7 cellular contexts compared by ENCODE assay signal in the genomic region with DNA sequence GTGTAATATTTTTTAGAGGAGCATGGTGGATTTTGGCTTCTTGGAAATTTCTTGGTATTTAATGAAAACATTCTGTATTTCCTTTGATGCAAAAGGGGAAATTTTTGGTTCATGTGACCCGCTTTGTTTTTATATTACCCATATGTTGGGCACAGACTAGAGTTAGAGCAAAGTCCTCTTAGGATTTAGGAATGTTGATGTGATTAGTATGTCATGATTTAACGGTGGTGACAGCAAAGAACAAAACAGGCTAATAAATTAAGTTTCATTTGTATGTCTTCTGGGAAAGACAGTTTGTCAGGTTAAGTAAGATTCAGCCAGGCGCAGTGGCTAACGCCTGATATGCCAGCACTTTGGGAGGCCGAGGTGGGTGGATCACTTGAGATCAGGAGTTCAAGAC.
"Had no signal": no experiment of that assay in that cellular context is flagged by ENCODE, and none has a peak within 500 bp of the region (broad histone marks: within the 10 kb centered on the region; RNA-seq: fewer than 3 reads in every experiment).

No MANE protein-coding gene starts in this region.

- H3K27ac Mint-ChIP-seq: GM23338, H9 had no signal

- H2AFZ ChIP-seq: GM23338 had no signal

- DNase-seq: H9, HCEC 1CT, IMR-90, KBM-7 had no signal

- H3K4me3 Mint-ChIP-seq: GM23338, H9 had no signal

- H3K9me3 Mint-ChIP-seq: GM23338 had no signal

- H3K4me3 ChIP-seq: GM23338 had no signal

- FAIRE-seq: H1, HTR-8/SVneo had no signal

- ATAC-seq: GM23338 had no signal

- H3K4me2 ChIP-seq: GM23338 had no signal
